ENCODE assay signal across 9 cellular contexts in the genomic region with DNA sequence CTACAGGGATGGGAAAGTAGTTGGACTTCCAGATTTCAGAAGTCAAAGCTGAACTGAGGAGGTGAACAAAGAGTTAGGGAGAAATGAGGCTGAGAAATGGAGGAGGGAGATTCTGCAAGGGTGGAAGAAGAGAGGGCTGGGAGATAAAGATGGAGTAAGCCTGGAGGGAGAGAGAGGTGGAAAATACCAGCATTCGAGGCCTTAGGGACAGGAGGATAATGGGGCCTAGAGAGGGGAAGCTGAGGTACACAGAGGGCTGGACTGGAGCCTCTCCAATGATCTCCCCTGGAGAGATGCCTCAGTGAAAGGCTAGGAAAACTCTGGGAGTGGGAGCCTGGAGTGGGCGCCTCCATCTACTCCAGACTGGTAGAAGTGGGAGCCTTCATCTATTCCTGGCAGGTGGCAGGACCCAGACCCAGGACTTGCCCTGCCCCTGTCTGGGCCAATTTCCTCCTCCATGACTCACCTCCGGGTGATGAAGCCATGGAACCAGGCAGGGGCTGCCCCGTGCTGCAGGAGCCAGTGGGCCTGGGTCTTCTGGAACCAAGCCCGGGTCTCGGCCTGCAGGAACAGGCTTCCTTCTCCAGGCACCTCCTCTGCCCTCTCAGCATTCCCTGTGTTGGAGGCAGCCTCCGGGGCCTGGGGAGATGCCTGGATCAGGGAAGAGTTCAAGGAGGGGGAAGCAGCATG. TPM values are rescaled to one million over a fixed set of nuclear protein-coding genes. Genes with fewer than 3 reads are reported as not detected.
DNase-seq lines count a peak whose midpoint lies in the region; ATAC-seq lines count a peak whose summit lies in the region.
"Had no signal": no experiment of that assay in that cellular context is flagged by ENCODE, and none has a peak within 500 bp of the region (broad histone marks: within the 10 kb centered on the region; RNA-seq: fewer than 3 reads in every experiment).

No MANE protein-coding gene starts in this region.

- H3K27ac Mint-ChIP-seq in IgD-negative memory B cell = peak overlapping the region in 2 of 3 donors; percentile 61 to 86

- H3K27ac ChIP-seq in right cardiac atrium (ENCODE audit: low read length) = peak overlapping the region; percentile 57

- H3K36me3 Mint-ChIP-seq in IgD-negative memory B cell = no peaks in the 10 kb centered on the region

- H3K9me3 ChIP-seq in right cardiac atrium (ENCODE audit: control insufficient read depth, low read length) = no peaks in the 10 kb centered on the region

- H3K4me1 ChIP-seq in right cardiac atrium (ENCODE audit: control insufficient read depth, insufficient read depth, low read length) = peaks cover 4% of the 10 kb centered on the region

- H3K9me3 Mint-ChIP-seq in IgD-negative memory B cell = no peaks in the 10 kb centered on the region

- peak; percentile 70 for DNase-seq in activated T-cell treated with anti-CD3 and anti-CD28 coated beads, Interleukin-2, amount 50 U/mL, for 1 hour
- peak in 1 of 3 donors; percentile 65 for DNase-seq in right cardiac atrium
- peak; percentile 47 for DNase-seq in stimulated activated CD4-positive, alpha-beta T cell treated with anti-CD3 and anti-CD28 coated beads, Interleukin-4, amount 100 ng/mL, for 1 hour
- no peak for DNase-seq in HT-29 (ENCODE audit: low spot score)
- DNase-seq in NCI-H1436 (lab: John Stamatoyannopoulos, UW) = no peak
- DNase-seq in COR-L47 (lab: John Stamatoyannopoulos, UW) = no peak
- DNase-seq in MV-4-11 (lab: John Stamatoyannopoulos, UW) = no peak

- 79% methylated on average over 7 of the region's 7 CpGs for WGBS in right cardiac atrium

- no peaks in the 10 kb centered on the region for H3K27me3 Mint-ChIP-seq in IgD-negative memory B cell

- peaks cover 0 to 24% (median 10%) of the 10 kb centered on the region in 3 donors for H3K4me1 Mint-ChIP-seq in IgD-negative memory B cell

- intact Hi-C loops in right cardiac atrium (cut with DNase I) = no loop called here

- H3K4me3 Mint-ChIP-seq in IgD-negative memory B cell = peak overlapping the region; percentile 54 to 95 (median 88)

- no peaks in the 10 kb centered on the region for H3K27me3 ChIP-seq in right cardiac atrium (ENCODE audit: control insufficient read depth, insufficient read depth)

- no peak overlapping the region for H3K4me3 ChIP-seq in right cardiac atrium (ENCODE audit: low read length)

- ATAC-seq in right cardiac atrium = peak in 1 of 2 donors; percentile 8

RNA-seq across cellular contexts. Expression of a gene that starts 1.9 kb away (rescaled TPM):
- polyA plus RNA-seq in IgD-negative memory B cell = 2.1 TPM
- total RNA-seq in right cardiac atrium = 1 to 10 TPM in 3 of 4 donors, under 1 TPM in 1; 0.93 to 6.3 (median 2.2) TPM
- 2.0 TPM for polyA plus RNA-seq in right cardiac atrium
- 5.4 and 11.3 TPM in 2 replicates for total RNA-seq in HT-29 (2014; rRNA removed; shearing (Covaris generic))

RNA-seq across cellular contexts. Expression of a gene that starts 44.2 kb away (rescaled TPM):
- polyA plus RNA-seq in IgD-negative memory B cell = not detected
- total RNA-seq in right cardiac atrium = under 1 TPM; 0.03 to 0.06 (median 0.06) TPM
- 0.07 TPM for polyA plus RNA-seq in right cardiac atrium
- total RNA-seq in HT-29 (2014; rRNA removed; shearing (Covaris generic)) = 0.03 TPM in 1 of 2 replicates, not detected in the other
- total RNA-seq: M059J had no signal

RNA-seq across cellular contexts. Expression of a gene that starts 45.9 kb away (rescaled TPM):
- not detected for polyA plus RNA-seq in IgD-negative memory B cell
- total RNA-seq in right cardiac atrium = 1 to 10 TPM; 1.3 to 4.2 (median 1.5) TPM
- 1.1 TPM for polyA plus RNA-seq in right cardiac atrium
- not detected in 2 replicates for total RNA-seq in HT-29 (2014; rRNA removed; shearing (Covaris generic))
- total RNA-seq: M059J had no signal

RNA-seq across cellular contexts. Expression of a gene that starts 47.4 kb away (rescaled TPM):
- polyA plus RNA-seq in IgD-negative memory B cell (57.3 TPM), right cardiac atrium (36.0 TPM)
- total RNA-seq in right cardiac atrium = 10 to 100 TPM; 36.3 to 47.1 (median 44.1) TPM
- total RNA-seq in HT-29 (2014; rRNA removed; shearing (Covaris generic)) = 61.1 and 61.2 TPM in 2 replicates

Comparison
In these comparisons a context has a peak if more than half of its experiments do, and no peak if none do; other contexts are left out.
1. DNase-seq: peak in activated T-cell treated with anti-CD3 and anti-CD28 coated beads, Interleukin-2, amount 50 U/mL, for 1 hour (single experiment) and stimulated activated CD4-positive, alpha-beta T cell treated with anti-CD3 and anti-CD28 coated beads, Interleukin-4, amount 100 ng/mL, for 1 hour (single experiment); none in HT-29 (single experiment), NCI-H1436 (single experiment), COR-L47 (single experiment) and MV-4-11 (single experiment).